ENCODE assay signal across 9 cellular contexts in genomic region chr10:93746844-93747284, GRCh38. TPM values are rescaled to one million over a fixed set of nuclear protein-coding genes. Genes with fewer than 3 reads are reported as not detected.
DNase-seq lines count a peak whose midpoint lies in the region; ATAC-seq, FAIRE-seq and TF ChIP-seq lines count a peak whose summit lies in the region.
"Had no signal": no experiment of that assay in that cellular context is flagged by ENCODE, and none has a peak within 500 bp of the region (broad histone marks: within the 10 kb centered on the region; RNA-seq: fewer than 3 reads in every experiment).

No MANE protein-coding gene starts in this region.

- H3K9me3 ChIP-seq in adipocyte (ENCODE audit: control insufficient read depth, low read length) (no peaks in the 10 kb centered on the region), mesodermal cell (ENCODE audit: control insufficient read depth, low read length) (no peaks in the 10 kb centered on the region)

- H3K27ac ChIP-seq in mesodermal cell (ENCODE audit: low read depth, low read length, severe bottlenecking) = peak overlapping the region; percentile 88

- H3K4me1 ChIP-seq in adipocyte (ENCODE audit: control insufficient read depth, insufficient read depth, low read length) = peaks cover 19% of the 10 kb centered on the region
- H3K4me1 ChIP-seq in mesodermal cell (ENCODE audit: control insufficient read depth, insufficient read depth, low read length, poor library complexity, severe bottlenecking) = peaks cover 32% of the 10 kb centered on the region

- no peak overlapping the region for H3K9ac ChIP-seq in adipocyte (ENCODE audit: low read length)

- WGBS in mesodermal cell (ENCODE audit: insufficient coverage in 2 of 2), 2 experiments = 49 to 67% methylated on average over 4 of the region's 4 CpGs

- no peak for ATAC-seq in GM19324 (IDR thresholded peaks at IDR 0.05; ENCODE audit: low FRiP score, unreplicated experiment)
- ATAC-seq in HG02870 (IDR thresholded peaks at IDR 0.05; ENCODE audit: unreplicated experiment) = no peak

- TF ChIP-seq CTCF in D721Med (IDR thresholded peaks at IDR 0.05; ENCODE audit: insufficient read depth, missing control alignments) = peak; percentile 45

- H3K27me3 ChIP-seq in adipocyte (replicated peaks; ENCODE audit: control insufficient read depth, insufficient read depth, low read length) = no peaks in the 10 kb centered on the region

- H3K36me3 ChIP-seq in adipocyte (ENCODE audit: control insufficient read depth, insufficient read depth, low read length, severe bottlenecking) (no peaks in the 10 kb centered on the region), mesodermal cell (ENCODE audit: control insufficient read depth, insufficient read depth, low read length) (no peaks in the 10 kb centered on the region)

- H3K4me3 ChIP-seq in adipocyte (ENCODE audit: low read length) (no peak overlapping the region), mesodermal cell (ENCODE audit: extremely low read depth, insufficient read depth, low read length, poor library complexity, severe bottlenecking) (no peak overlapping the region)

- no peak for DNase-seq in D721Med (ENCODE audit: insufficient read length, low spot score)
- DNase-seq in HT-29 (ENCODE audit: low spot score) = peak; percentile 54
- DNase-seq in adipocyte (ENCODE audit: low read depth) = peak; percentile 98
- DNase-seq in HuH-7.5 (ENCODE audit: low spot score) = no peak
- no peak for DNase-seq in stimulated activated CD4-positive, alpha-beta T cell treated with anti-CD3 and anti-CD28 coated beads, Interleukin-1b, Interleukin-23, amount 100 ng/mL, for 48 hours

- no peak for FAIRE-seq in D721Med (lab: Jason Lieb, UNC)

RNA-seq across cellular contexts. Expression of gene LGI1, which starts 10.9 kb away (rescaled TPM):
- not detected in 2 replicates for total RNA-seq in HT-29 (2014; rRNA removed; shearing (Covaris generic))
- 35.6 TPM for polyA plus RNA-seq in mesodermal cell (2013, experiment 1 of 2)
- 24.1 TPM for polyA plus RNA-seq in mesodermal cell (2013, experiment 2 of 2)
- total RNA-seq: lung microvascular endothelial cell had no signal

RNA-seq across cellular contexts. Expression of gene FRA10AC1, which starts 44.5 kb away (rescaled TPM):
- 1.8 and 2.9 TPM in 2 replicates for total RNA-seq in HT-29 (2014; rRNA removed; shearing (Covaris generic))
- 18.0 TPM for polyA plus RNA-seq in mesodermal cell (2013, experiment 1 of 2)
- polyA plus RNA-seq in mesodermal cell (2013, experiment 2 of 2) = 18.5 TPM

Comparison
In these comparisons a context has a peak if more than half of its experiments do, and no peak if none do; other contexts are left out.
1. DNase-seq: peak in HT-29 (single experiment) and adipocyte (single experiment); none in D721Med (single experiment), HuH-7.5 (single experiment) and stimulated activated CD4-positive, alpha-beta T cell treated with anti-CD3 and anti-CD28 coated beads, Interleukin-1b, Interleukin-23, amount 100 ng/mL, for 48 hours (single experiment).